38 cellular contexts compared by ENCODE assay signal in the genomic region with DNA sequence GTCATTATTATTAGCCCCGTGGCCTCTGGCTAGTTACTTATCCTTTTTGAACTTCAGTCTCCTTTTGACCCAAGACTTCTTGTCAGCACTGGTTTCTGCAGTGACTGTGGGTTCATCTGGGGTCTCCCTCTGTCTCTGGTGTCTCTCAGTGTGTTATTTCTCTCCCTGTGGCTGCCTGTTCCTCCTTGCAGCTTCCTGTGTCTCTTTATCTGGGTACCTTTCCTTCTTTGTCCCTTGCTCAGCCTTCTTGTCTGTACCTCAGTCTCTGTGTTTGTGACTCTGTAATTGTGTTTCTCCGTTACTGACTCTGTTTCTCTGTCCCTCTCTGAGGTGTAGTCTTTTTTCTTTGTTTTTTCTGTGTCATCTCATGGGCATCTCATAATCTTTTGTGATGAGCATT.
"Had no signal": no experiment of that assay in that cellular context is flagged by ENCODE, and none has a peak within 500 bp of the region (broad histone marks: within the 10 kb centered on the region; RNA-seq: fewer than 3 reads in every experiment).

No MANE protein-coding gene starts in this region.

- H3K4me1 Mint-ChIP-seq: activated CD4-positive, alpha-beta memory T cell treated with anti-CD3 and anti-CD28 coated beads, Interleukin-2, amount 10 ng/mL, durations not matched to agents 7 days and 5 days; activated CD4-positive, alpha-beta T cell treated with anti-CD3 and anti-CD28 coated beads for 36 hours; activated CD4-positive, alpha-beta T cell treated with anti-CD3 and anti-CD28 coated beads, Interleukin-2, amount 10 ng/mL, durations not matched to agents 7 days and 5 days; activated CD8-positive, alpha-beta memory T cell treated with anti-CD3 and anti-CD28 coated beads, Interleukin-2, amount 10 ng/mL, durations not matched to agents 7 days and 5 days; activated naive CD8-positive, alpha-beta T cell treated with anti-CD3 and anti-CD28 coated beads for 36 hours; central memory CD8-positive, alpha-beta T cell had no signal

- H3K27ac ChIP-seq: adrenal gland, body of pancreas, brain microvascular endothelial cell, cardiac muscle cell, VCaP had no signal

- H3K4me3 Mint-ChIP-seq: activated CD4-positive, alpha-beta memory T cell treated with anti-CD3 and anti-CD28 coated beads, Interleukin-2, amount 10 ng/mL, durations not matched to agents 7 days and 5 days; activated CD4-positive, alpha-beta T cell treated with anti-CD3 and anti-CD28 coated beads for 36 hours; activated CD4-positive, alpha-beta T cell treated with anti-CD3 and anti-CD28 coated beads, Interleukin-2, amount 10 ng/mL, durations not matched to agents 7 days and 5 days; activated CD8-positive, alpha-beta memory T cell treated with anti-CD3 and anti-CD28 coated beads, Interleukin-2, amount 10 ng/mL, durations not matched to agents 7 days and 5 days; activated CD8-positive, alpha-beta T cell treated with anti-CD3 and anti-CD28 coated beads, Interleukin-2, amount 10 ng/mL, durations not matched to agents 7 days and 5 days; activated naive CD4-positive, alpha-beta T cell treated with anti-CD3 and anti-CD28 coated beads for 36 hours; activated naive CD8-positive, alpha-beta T cell treated with anti-CD3 and anti-CD28 coated beads for 36 hours; activated T-cell treated with anti-CD3 and anti-CD28 coated beads, Interleukin-2, amount 50 U/mL, for 24 hours; central memory CD8-positive, alpha-beta T cell; T-helper 1 cell treated with Interleukin-12 subunit alpha and Interleukin-12 subunit beta and Interleukin-4 antibody, amounts not matched to agents 30 μg/mL and 1 μg/mL, for 36 hours; T-helper 2 cell treated with Interferon-gamma antibody and Interleukin-4, amounts not matched to agents 5 μg/mL and 100 μg/mL, for 36 hours had no signal

- H3K4me1 ChIP-seq: adrenal gland, body of pancreas had no signal

- H3K9me3 Mint-ChIP-seq: activated naive CD4-positive, alpha-beta T cell treated with anti-CD3 and anti-CD28 coated beads for 36 hours had no signal

- H3K36me3 Mint-ChIP-seq: activated CD8-positive, alpha-beta memory T cell treated with anti-CD3 and anti-CD28 coated beads, Interleukin-2, amount 10 ng/mL, durations not matched to agents 7 days and 5 days; activated naive CD4-positive, alpha-beta T cell treated with anti-CD3 and anti-CD28 coated beads, Interleukin-2, amount 50 U/mL, for 72 hours; activated naive CD8-positive, alpha-beta T cell treated with anti-CD3 and anti-CD28 coated beads for 36 hours had no signal

- H3K27ac Mint-ChIP-seq: activated CD4-positive, alpha-beta memory T cell treated with anti-CD3 and anti-CD28 coated beads, Interleukin-2, amount 10 ng/mL, durations not matched to agents 7 days and 5 days; activated CD4-positive, alpha-beta T cell treated with anti-CD3 and anti-CD28 coated beads for 36 hours; activated CD4-positive, alpha-beta T cell treated with anti-CD3 and anti-CD28 coated beads, Interleukin-2, amount 10 ng/mL, durations not matched to agents 7 days and 5 days; activated CD8-positive, alpha-beta memory T cell treated with anti-CD3 and anti-CD28 coated beads, Interleukin-2, amount 10 ng/mL, durations not matched to agents 7 days and 5 days; activated CD8-positive, alpha-beta T cell treated with anti-CD3 and anti-CD28 coated beads, Interleukin-2, amount 10 ng/mL, durations not matched to agents 7 days and 5 days; activated naive CD4-positive, alpha-beta T cell treated with anti-CD3 and anti-CD28 coated beads for 36 hours; activated naive CD4-positive, alpha-beta T cell treated with anti-CD3 and anti-CD28 coated beads, Interleukin-2, amount 50 U/mL, for 72 hours; activated naive CD8-positive, alpha-beta T cell treated with anti-CD3 and anti-CD28 coated beads for 36 hours; activated T-cell treated with anti-CD3 and anti-CD28 coated beads, Interleukin-2, amount 50 U/mL, for 24 hours; activated T-helper 2 cell treated with anti-CD3 and anti-CD28 coated beads, Interferon-gamma antibody, Interleukin-2, Interleukin-4, amounts not matched to agents 10 μg/mL and 5 μg/mL and 100 μg/mL, durations not matched to agents 14 hours and 24 hours and 36 hours; T-helper 1 cell treated with Interleukin-12 subunit alpha and Interleukin-12 subunit beta and Interleukin-4 antibody, amounts not matched to agents 30 μg/mL and 1 μg/mL, for 36 hours; T-helper 2 cell treated with Interferon-gamma antibody and Interleukin-4, amounts not matched to agents 5 μg/mL and 100 μg/mL, for 36 hours had no signal

- H3K27me3 Mint-ChIP-seq: activated CD4-positive, alpha-beta memory T cell treated with anti-CD3 and anti-CD28 coated beads, Interleukin-2, amount 10 ng/mL, durations not matched to agents 7 days and 5 days; activated CD4-positive, alpha-beta T cell treated with anti-CD3 and anti-CD28 coated beads for 36 hours; activated CD4-positive, alpha-beta T cell treated with anti-CD3 and anti-CD28 coated beads, Interleukin-2, amount 10 ng/mL, durations not matched to agents 7 days and 5 days; activated CD8-positive, alpha-beta memory T cell treated with anti-CD3 and anti-CD28 coated beads, Interleukin-2, amount 10 ng/mL, durations not matched to agents 7 days and 5 days; activated naive CD8-positive, alpha-beta T cell treated with anti-CD3 and anti-CD28 coated beads for 36 hours; activated T-cell treated with anti-CD3 and anti-CD28 coated beads, Interleukin-2, amount 50 U/mL, for 24 hours; central memory CD8-positive, alpha-beta T cell had no signal

- DNase-seq: activated CD4-positive, alpha-beta memory T cell treated with anti-CD3 and anti-CD28 coated beads, Interleukin-2, amount 10 ng/mL, durations not matched to agents 7 days and 5 days; activated CD4-positive, alpha-beta T cell treated with anti-CD3 and anti-CD28 coated beads for 1 hour; activated CD4-positive, alpha-beta T cell treated with anti-CD3 and anti-CD28 coated beads for 36 hours; activated CD4-positive, alpha-beta T cell treated with anti-CD3 and anti-CD28 coated beads for 48 hours; activated CD4-positive, alpha-beta T cell treated with anti-CD3 and anti-CD28 coated beads, Interleukin-2, amount 10 ng/mL, durations not matched to agents 7 days and 5 days; activated CD4-positive, alpha-beta T cell treated with anti-CD3 and anti-CD28 coated beads, Interleukin-2, amount 50 U/mL, for 48 hours; activated CD4-positive, CD25-positive, alpha-beta regulatory T cell; activated CD8-positive, alpha-beta memory T cell treated with anti-CD3 and anti-CD28 coated beads for 24 hours; activated CD8-positive, alpha-beta memory T cell treated with anti-CD3 and anti-CD28 coated beads, Interleukin-2, amount 10 ng/mL, durations not matched to agents 7 days and 5 days; activated CD8-positive, alpha-beta memory T cell treated with anti-CD3 and anti-CD28 coated beads, Interleukin-2, amount 50 U/mL, for 48 hours; activated CD8-positive, alpha-beta T cell treated with anti-CD3 and anti-CD28 coated beads, Interleukin-2, amount 10 ng/mL, durations not matched to agents 7 days and 5 days; activated effector memory CD4-positive, alpha-beta T cell treated with Interleukin-2 at 50 U/mL for 16 hours; activated gamma-delta T cell; activated naive CD4-positive, alpha-beta T cell treated with anti-CD3 and anti-CD28 coated beads for 36 hours; activated naive CD4-positive, alpha-beta T cell treated with anti-CD3 and anti-CD28 coated beads, Interleukin-2, amount 50 U/mL, for 16 hours; activated naive CD8-positive, alpha-beta T cell treated with anti-CD3 and anti-CD28 coated beads for 36 hours; activated T-cell treated with anti-CD3 and anti-CD28 coated beads, Interleukin-2, amount 50 U/mL, for 24 hours; activated T-cell treated with anti-CD3 and anti-CD28 coated beads, Interleukin-2, amount 50 U/mL, for 48 hours; adrenal gland; amniotic stem cell; aorta; body of pancreas; brain microvascular endothelial cell; caudate nucleus; cerebellar nuclear complex; T-helper 1 cell; T-helper 2 cell; T-helper 9 cell had no signal

- FAIRE-seq: astrocyte, bronchial epithelial cell, TTC549 had no signal

- H3K9me3 ChIP-seq: adrenal gland, body of pancreas had no signal

- H3K27me3 ChIP-seq: adrenal gland, body of pancreas, brain microvascular endothelial cell had no signal

- H3K36me3 ChIP-seq: adrenal gland, brain microvascular endothelial cell, cardiac muscle cell had no signal

- H3K4me3 ChIP-seq: adrenal gland, body of pancreas, cardiac muscle cell had no signal
